Comparison of ENCODE assay signal across 9 cellular contexts in genomic region chr12:21940972-21941521, GRCh38. TPM values are rescaled to one million over a fixed set of nuclear protein-coding genes. Genes with fewer than 3 reads are reported as not detected.
A peak's percentile ranks its signal among the peaks of the same experiment; 100 is the strongest.
DNase-seq lines count a peak whose midpoint lies in the region; ATAC-seq and TF ChIP-seq lines count a peak whose summit lies in the region.
"Had no signal": no experiment of that assay in that cellular context is flagged by ENCODE, and none has a peak within 500 bp of the region (broad histone marks: within the 10 kb centered on the region; RNA-seq: fewer than 3 reads in every experiment).

ABCC9 (minus strand) TSS chr12:21941426; CDS start chr12:21936674, 4,752 bp downstream.

- TF ChIP-seq CTCF in BJ (IDR thresholded peaks at IDR 0.05; ENCODE audit: insufficient read depth, low read depth, low read length) (no peak), colonic mucosa (IDR thresholded peaks at IDR 0.05) (no peak), subcutaneous adipose tissue (IDR thresholded peaks at IDR 0.05; ENCODE audit: low read depth) (no peak)

- CTCF ChIA-PET in BJ (lab: Yijun Ruan, JAX): interaction anchor here (1.2 to 2.1 kb wide), 3 partner anchors 14 to 169 kb away, joined by 3 to 9 read pairs (median 6); no protein-coding TSS in a partner anchor

- H3K27ac ChIP-seq in HUES6 (ENCODE audit: low read depth, low read length) (no peak within 1 kb of the TSS), colonic mucosa (peak within 1 kb of the TSS; percentile 37)

- POLR2A ChIA-PET in BJ (lab: Charles Lee): no interaction called here

- H3K36me3 ChIP-seq in BJ (ENCODE audit: control insufficient read depth, insufficient read depth, low read length): no peaks in the 10 kb centered on the region
- no peaks in the 10 kb centered on the region for H3K36me3 ChIP-seq in HUES6 (ENCODE audit: control insufficient read depth, insufficient read depth, low read length)
- no peaks in the 10 kb centered on the region for H3K36me3 ChIP-seq in colonic mucosa

- H3K9me3 ChIP-seq in HUES6 (ENCODE audit: control insufficient read depth, insufficient read depth, low read depth, low read length) (no peaks in the 10 kb centered on the region), colonic mucosa (no peaks in the 10 kb centered on the region)

- H3K9ac ChIP-seq in HUES6 (ENCODE audit: low read length): no peak within 1 kb of the TSS
- H3K9ac ChIP-seq in colonic mucosa (ENCODE audit: low read depth in 2 of 2, low read length in 2 of 2): peak within 1 kb of the TSS in 1 of 2 donors; percentile 28

- ATAC-seq in GM19455 (IDR thresholded peaks at IDR 0.05; ENCODE audit: unreplicated experiment): no peak

- H3K27me3 ChIP-seq in BJ (ENCODE audit: control insufficient read depth, insufficient read depth, low read length) (no peaks in the 10 kb centered on the region), HUES6 (ENCODE audit: control insufficient read depth, insufficient read depth, low read length) (peaks cover 47% of the 10 kb centered on the region), colonic mucosa (peaks cover 26% of the 10 kb centered on the region)

- H3K4me1 ChIP-seq in HUES6 (ENCODE audit: control insufficient read depth, insufficient read depth, low read length): no peaks in the 10 kb centered on the region
- no peaks in the 10 kb centered on the region for H3K4me1 ChIP-seq in colonic mucosa

- H3K4me3 ChIP-seq in BJ (ENCODE audit: low read depth, low read length): peak within 1 kb of the TSS; percentile 51
- peak within 1 kb of the TSS; percentile 77 for H3K4me3 ChIP-seq in HUES6 (ENCODE audit: low read depth, low read length)
- peak within 1 kb of the TSS; percentile 36 for H3K4me3 ChIP-seq in colonic mucosa

- DNase-seq in BJ (ENCODE audit: low read depth) (no peak), colonic mucosa (peak; percentile 30), left kidney (ENCODE audit: low read depth, low spot score) (peak; percentile 91), HK-2 (ENCODE audit: unreplicated experiment) (no peak), NCI-H1092 (lab: John Stamatoyannopoulos, UW) (no peak)

- intact Hi-C loops in colonic mucosa (cut with DNase I): no loop called here

RNA-seq across cellular contexts. Expression of gene ABCC9, which starts in this region (rescaled TPM):
- polyA plus RNA-seq in BJ (2011; rRNA removed): 5.9 and 9.4 TPM in 2 replicates
- polyA minus RNA-seq in BJ (2011; rRNA and poly(A)+ RNA removed): 8.6 and 9.2 TPM in 2 replicates
- total RNA-seq in colonic mucosa (1 to 10 TPM in 1 of 2 donors, under 1 TPM in 1; 0.69 to 5.0 TPM), subcutaneous adipose tissue (10 to 100 TPM; 42.9 to 67.3 (median 52.3) TPM)
- total RNA-seq: activated naive CD4-positive, alpha-beta T cell treated with anti-CD3 and anti-CD28 coated beads, Interleukin-2, amount 50 U/mL, for 72 hours had no signal

Comparison
In these comparisons a context has a peak if more than half of its experiments do, and no peak if none do; other contexts are left out.
1. RNA of gene ABCC9 (total RNA-seq): 42.9 to 67.3 TPM in subcutaneous adipose tissue; 0.69 to 5.0 TPM in colonic mucosa; every median in the first group is over 4 times any median in the second.
2. DNase-seq: peak in colonic mucosa (single experiment) and left kidney (single experiment); none in BJ (single experiment), HK-2 (single experiment) and NCI-H1092 (single experiment).
3. Peak in every context shown above with its lines, with median percentiles within 50 percentile points of each other: H3K4me3 ChIP-seq.